9 cellular contexts compared by ENCODE assay signal in genomic region chr14:76876076-76876475, GRCh38. TPM values are rescaled to one million over a fixed set of nuclear protein-coding genes. Genes with fewer than 3 reads are reported as not detected.
A peak's percentile ranks its signal among the peaks of the same experiment; 100 is the strongest.
DNase-seq lines count a peak whose midpoint lies in the region; TF ChIP-seq lines count a peak whose summit lies in the region.
"Had no signal": no experiment of that assay in that cellular context is flagged by ENCODE, and none has a peak within 500 bp of the region (broad histone marks: within the 10 kb centered on the region; RNA-seq: fewer than 3 reads in every experiment).

No MANE protein-coding gene starts in this region.

- H3K27me3 ChIP-seq in hepatocyte, result no peaks in the 10 kb centered on the region
- no peaks in the 10 kb centered on the region for H3K27me3 ChIP-seq in sigmoid colon

- WGBS in hepatocyte (ENCODE audit: low lambda C conversion rate, missing lambda C conversion rate), result 42% methylated on average over 3 of the region's 3 CpGs
- WGBS in sigmoid colon, 2 donors, result 61 to 63% methylated on average over 3 of the region's 3 CpGs

- no peak overlapping the region for H3K27ac ChIP-seq in hepatocyte
- no peak overlapping the region for H3K27ac ChIP-seq in sigmoid colon

- TF ChIP-seq CTCF in hepatocyte (IDR thresholded peaks at IDR 0.05; ENCODE audit: poor library complexity) (peak; percentile 93), sigmoid colon (IDR thresholded peaks at IDR 0.05) (peak; percentile 90 to 95 (median 92))

- H3K4me1 ChIP-seq in hepatocyte (ENCODE audit: insufficient read depth) (no peaks in the 10 kb centered on the region), sigmoid colon (no peaks in the 10 kb centered on the region)

- no peaks in the 10 kb centered on the region for H3K79me2 ChIP-seq in hepatocyte

- H3K4me3 ChIP-seq in hepatocyte (no peak overlapping the region), sigmoid colon (no peak overlapping the region)

- DNase-seq in NCI-H1436 (lab: John Stamatoyannopoulos, UW) (peak; percentile 75), NCI-H1436 treated with DMSO at 0.1 percent for 48 hours (lab: John Stamatoyannopoulos, UW) (no peak), NCI-H146 treated with DMSO at 0.1 percent for 48 hours (lab: John Stamatoyannopoulos, UW; ENCODE audit: unreplicated experiment) (peak; percentile 13), T-helper 1 cell (peak in 4 of 5 donors; percentile 24 to 36 (median 28)), astrocyte of the hippocampus (ENCODE audit: low read depth, low spot score) (peak; percentile 86), hepatocyte (ENCODE audit: low spot score) (peak; percentile 87), sigmoid colon (peak; percentile 82), GF-D8 (lab: John Stamatoyannopoulos, UW) (no peak)

- no peaks in the 10 kb centered on the region for H3K9me2 ChIP-seq in hepatocyte (replicated peaks; ENCODE audit: insufficient read depth)

- no peak overlapping the region for H2AFZ ChIP-seq in hepatocyte

- H4K20me1 ChIP-seq in hepatocyte (ENCODE audit: insufficient read depth, poor library complexity, severe bottlenecking), result no peaks in the 10 kb centered on the region

- no peak for TF ChIP-seq EP300 in sigmoid colon (IDR thresholded peaks at IDR 0.05)

- intact Hi-C loops in sigmoid colon (cut with DNase I), result loop anchor here (1.0 kb wide), 2 partner anchors 37 to 194 kb away; no protein-coding TSS in a partner anchor

- no peak overlapping the region for H3K4me2 ChIP-seq in hepatocyte

- H3K36me3 ChIP-seq in hepatocyte (replicated peaks; ENCODE audit: insufficient read depth, low read depth), result no peaks in the 10 kb centered on the region
- H3K36me3 ChIP-seq in sigmoid colon, result no peaks in the 10 kb centered on the region

- no peak for TF ChIP-seq POLR2A in sigmoid colon (IDR thresholded peaks at IDR 0.05)

- H3K9me3 ChIP-seq in hepatocyte (ENCODE audit: low read depth), result no peaks in the 10 kb centered on the region
- no peaks in the 10 kb centered on the region for H3K9me3 ChIP-seq in sigmoid colon

RNA-seq across cellular contexts. Expression of gene LRRC74A, which starts 49.9 kb away (rescaled TPM):
- total RNA-seq in hepatocyte (not detected in 2 replicates), sigmoid colon (not detected)
- polyA plus RNA-seq in hepatocyte (not detected in 2 replicates), sigmoid colon (not detected)
- polyA plus RNA-seq: esophagus had no signal

Comparison
In these comparisons a context has a peak if more than half of its experiments do, and no peak if none do; other contexts are left out.
1. DNase-seq: peak in NCI-H1436 (single experiment), NCI-H146 treated with DMSO at 0.1 percent for 48 hours (single experiment), T-helper 1 cell (4 of 5), astrocyte of the hippocampus (single experiment), hepatocyte (single experiment) and sigmoid colon (single experiment); none in NCI-H1436 treated with DMSO at 0.1 percent for 48 hours (single experiment) and GF-D8 (single experiment).